Comparison of ENCODE assay signal across 1 cellular context in the genomic region with DNA sequence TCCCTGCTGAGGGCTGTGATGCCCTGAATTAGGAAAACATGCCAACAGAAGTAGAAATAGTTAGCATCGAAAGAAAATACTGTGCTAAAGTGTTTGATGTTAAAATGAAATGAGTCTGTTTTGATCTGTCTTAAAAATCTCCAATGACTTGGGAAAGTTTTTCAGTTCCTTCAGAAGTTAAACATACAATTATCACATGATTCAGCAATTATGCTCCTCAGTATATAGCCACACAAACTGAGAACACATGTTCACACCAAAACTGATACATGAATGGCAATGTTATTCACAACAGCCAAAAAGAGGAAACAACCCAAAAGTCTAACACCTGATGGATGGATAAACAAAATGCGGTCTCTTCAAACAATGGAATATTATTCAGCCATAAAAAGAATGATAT.
TF ChIP-seq lines count a peak whose summit lies in the region.

No MANE protein-coding gene starts in this region.

TF ChIP-seq in GM12878, 131 proteins besides CTCF, POLR2A, EP300 and RAD21:
- no peak for TF ChIP-seq HDAC2 (IDR thresholded peaks at IDR 0.05)
- no peak for TF ChIP-seq PML (IDR thresholded peaks at IDR 0.05; ENCODE audit: low read length)
- TF ChIP-seq MTA2 (IDR thresholded peaks at IDR 0.05; ENCODE audit: low read depth), result peak; percentile 33; the same call in 1 of the 2 replicates
- no peak for TF ChIP-seq HCFC1 (IDR thresholded peaks at IDR 0.05; ENCODE audit: low read length)
- TF ChIP-seq IKZF2 (IDR thresholded peaks at IDR 0.05), result peak in 1 of 2 experiments; percentile 41; a peak in 2 of 4 replicates
- no peak for TF ChIP-seq NR2C1 (IDR thresholded peaks at IDR 0.05)
- peak; percentile 48; the same call in 1 of the 2 replicates for TF ChIP-seq ZNF687 (IDR thresholded peaks at IDR 0.05)
- TF ChIP-seq NFIC (IDR thresholded peaks at IDR 0.05; ENCODE audit: low read depth, low read length), result no peak
- no peak for TF ChIP-seq USF2 (IDR thresholded peaks at IDR 0.05; ENCODE audit: borderline replicate concordance, low read depth, low read length)
- 0 out of 2 replicates have a peak, but pooled peaks have one; percentile 23 for TF ChIP-seq RELB (IDR thresholded peaks at IDR 0.05; ENCODE audit: low read depth)
- TF ChIP-seq ZNF622 (IDR thresholded peaks at IDR 0.05), result no peak
- no peak for TF ChIP-seq CBX3 (IDR thresholded peaks at IDR 0.05; ENCODE audit: borderline replicate concordance, low read depth)
- TF ChIP-seq, protein P1, sequence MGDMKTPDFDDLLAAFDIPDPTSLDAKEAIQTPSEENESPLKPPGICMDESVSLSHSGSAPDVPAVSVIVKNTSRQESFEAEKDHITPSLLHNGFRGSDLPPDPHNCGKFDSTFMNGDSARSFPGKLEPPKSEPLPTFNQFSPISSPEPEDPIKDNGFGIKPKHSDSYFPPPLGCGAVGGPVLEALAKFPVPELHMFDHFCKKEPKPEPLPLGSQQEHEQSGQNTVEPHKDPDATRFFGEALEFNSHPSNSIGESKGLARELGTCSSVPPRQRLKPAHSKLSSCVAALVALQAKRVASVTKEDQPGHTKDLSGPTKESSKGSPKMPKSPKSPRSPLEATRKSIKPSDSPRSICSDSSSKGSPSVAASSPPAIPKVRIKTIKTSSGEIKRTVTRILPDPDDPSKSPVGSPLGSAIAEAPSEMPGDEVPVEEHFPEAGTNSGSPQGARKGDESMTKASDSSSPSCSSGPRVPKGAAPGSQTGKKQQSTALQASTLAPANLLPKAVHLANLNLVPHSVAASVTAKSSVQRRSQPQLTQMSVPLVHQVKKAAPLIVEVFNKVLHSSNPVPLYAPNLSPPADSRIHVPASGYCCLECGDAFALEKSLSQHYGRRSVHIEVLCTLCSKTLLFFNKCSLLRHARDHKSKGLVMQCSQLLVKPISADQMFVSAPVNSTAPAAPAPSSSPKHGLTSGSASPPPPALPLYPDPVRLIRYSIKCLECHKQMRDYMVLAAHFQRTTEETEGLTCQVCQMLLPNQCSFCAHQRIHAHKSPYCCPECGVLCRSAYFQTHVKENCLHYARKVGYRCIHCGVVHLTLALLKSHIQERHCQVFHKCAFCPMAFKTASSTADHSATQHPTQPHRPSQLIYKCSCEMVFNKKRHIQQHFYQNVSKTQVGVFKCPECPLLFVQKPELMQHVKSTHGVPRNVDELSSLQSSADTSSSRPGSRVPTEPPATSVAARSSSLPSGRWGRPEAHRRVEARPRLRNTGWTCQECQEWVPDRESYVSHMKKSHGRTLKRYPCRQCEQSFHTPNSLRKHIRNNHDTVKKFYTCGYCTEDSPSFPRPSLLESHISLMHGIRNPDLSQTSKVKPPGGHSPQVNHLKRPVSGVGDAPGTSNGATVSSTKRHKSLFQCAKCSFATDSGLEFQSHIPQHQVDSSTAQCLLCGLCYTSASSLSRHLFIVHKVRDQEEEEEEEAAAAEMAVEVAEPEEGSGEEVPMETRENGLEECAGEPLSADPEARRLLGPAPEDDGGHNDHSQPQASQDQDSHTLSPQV (IDR thresholded peaks at IDR 0.05), result no peak
- TF ChIP-seq PAX8 (IDR thresholded peaks at IDR 0.05), result no peak
- TF ChIP-seq ATF7 (IDR thresholded peaks at IDR 0.05; ENCODE audit: low read depth), result no peak
- TF ChIP-seq SMAD1 (IDR thresholded peaks at IDR 0.05; ENCODE audit: low read depth, partially characterized antibody), result no peak
- no peak for TF ChIP-seq RB1 (IDR thresholded peaks at IDR 0.05; ENCODE audit: borderline replicate concordance)
- no peak for TF ChIP-seq BCLAF1 (IDR thresholded peaks at IDR 0.05)
- peak; percentile 43; the same call in 1 of the 2 replicates for TF ChIP-seq SMARCA5 (IDR thresholded peaks at IDR 0.05)
- TF ChIP-seq IKZF1 (conservative IDR thresholded peaks at IDR 0.05), result peak; percentile 56
- TF ChIP-seq, protein P2, sequence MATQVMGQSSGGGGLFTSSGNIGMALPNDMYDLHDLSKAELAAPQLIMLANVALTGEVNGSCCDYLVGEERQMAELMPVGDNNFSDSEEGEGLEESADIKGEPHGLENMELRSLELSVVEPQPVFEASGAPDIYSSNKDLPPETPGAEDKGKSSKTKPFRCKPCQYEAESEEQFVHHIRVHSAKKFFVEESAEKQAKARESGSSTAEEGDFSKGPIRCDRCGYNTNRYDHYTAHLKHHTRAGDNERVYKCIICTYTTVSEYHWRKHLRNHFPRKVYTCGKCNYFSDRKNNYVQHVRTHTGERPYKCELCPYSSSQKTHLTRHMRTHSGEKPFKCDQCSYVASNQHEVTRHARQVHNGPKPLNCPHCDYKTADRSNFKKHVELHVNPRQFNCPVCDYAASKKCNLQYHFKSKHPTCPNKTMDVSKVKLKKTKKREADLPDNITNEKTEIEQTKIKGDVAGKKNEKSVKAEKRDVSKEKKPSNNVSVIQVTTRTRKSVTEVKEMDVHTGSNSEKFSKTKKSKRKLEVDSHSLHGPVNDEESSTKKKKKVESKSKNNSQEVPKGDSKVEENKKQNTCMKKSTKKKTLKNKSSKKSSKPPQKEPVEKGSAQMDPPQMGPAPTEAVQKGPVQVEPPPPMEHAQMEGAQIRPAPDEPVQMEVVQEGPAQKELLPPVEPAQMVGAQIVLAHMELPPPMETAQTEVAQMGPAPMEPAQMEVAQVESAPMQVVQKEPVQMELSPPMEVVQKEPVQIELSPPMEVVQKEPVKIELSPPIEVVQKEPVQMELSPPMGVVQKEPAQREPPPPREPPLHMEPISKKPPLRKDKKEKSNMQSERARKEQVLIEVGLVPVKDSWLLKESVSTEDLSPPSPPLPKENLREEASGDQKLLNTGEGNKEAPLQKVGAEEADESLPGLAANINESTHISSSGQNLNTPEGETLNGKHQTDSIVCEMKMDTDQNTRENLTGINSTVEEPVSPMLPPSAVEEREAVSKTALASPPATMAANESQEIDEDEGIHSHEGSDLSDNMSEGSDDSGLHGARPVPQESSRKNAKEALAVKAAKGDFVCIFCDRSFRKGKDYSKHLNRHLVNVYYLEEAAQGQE (IDR thresholded peaks at IDR 0.05; ENCODE audit: low read depth, low read length), result no peak
- no peak for TF ChIP-seq CREM (IDR thresholded peaks at IDR 0.05; ENCODE audit: low read depth)
- TF ChIP-seq RAD51 (IDR thresholded peaks at IDR 0.05), result peak; percentile 49
- TF ChIP-seq ELK1 (IDR thresholded peaks at IDR 0.05; ENCODE audit: low read depth, low read length), result no peak
- no peak for TF ChIP-seq GATAD2B (conservative IDR thresholded peaks at IDR 0.05; ENCODE audit: low read depth)
- TF ChIP-seq CBFB (IDR thresholded peaks at IDR 0.05; ENCODE audit: low read depth), result no peak
- TF ChIP-seq MYC (IDR thresholded peaks at IDR 0.05; ENCODE audit: insufficient read depth, insufficient read length, insufficient replicate concordance, low read length, severe bottlenecking), result no peak
- no peak for TF ChIP-seq PKNOX1 (IDR thresholded peaks at IDR 0.05)
- TF ChIP-seq MEF2B (IDR thresholded peaks at IDR 0.05; ENCODE audit: partially characterized antibody, poor library complexity, severe bottlenecking), result no peak
